In genomic region chr3:39812537-39812936, GRCh38 we compare ENCODE assay signal across 12 cellular contexts. TPM values are rescaled to one million over a fixed set of nuclear protein-coding genes. Genes with fewer than 3 reads are reported as not detected.
DNase-seq lines count a peak whose midpoint lies in the region; ATAC-seq and TF ChIP-seq lines count a peak whose summit lies in the region.
"Had no signal": no experiment of that assay in that cellular context is flagged by ENCODE, and none has a peak within 500 bp of the region (broad histone marks: within the 10 kb centered on the region; RNA-seq: fewer than 3 reads in every experiment).

No MANE protein-coding gene starts in this region.

- H2BK20ac ChIP-seq in H9 (ENCODE audit: low read depth, low read length, poor library complexity, severe bottlenecking), result no peak overlapping the region

- H3K27ac Mint-ChIP-seq in H9, result no peak overlapping the region
- H3K27ac Mint-ChIP-seq: activated CD4-positive, alpha-beta memory T cell treated with anti-CD3 and anti-CD28 coated beads, Interleukin-2, amount 10 ng/mL, durations not matched to agents 7 days and 5 days had no signal

- H2BK120ac ChIP-seq in H9 (ENCODE audit: low read depth, low read length, poor library complexity, severe bottlenecking), result no peak overlapping the region

- no peak overlapping the region for H4K5ac ChIP-seq in H9 (ENCODE audit: insufficient read length, low read depth, low read length)

- H3K36me3 ChIP-seq in right lobe of liver, result no peaks in the 10 kb centered on the region

- no peaks in the 10 kb centered on the region for H3K9me3 ChIP-seq in H9 (ENCODE audit: control insufficient read depth, low read depth, low read length)
- H3K9me3 ChIP-seq in right lobe of liver, result no peaks in the 10 kb centered on the region

- no peak overlapping the region for H3K4me2 ChIP-seq in H9 (ENCODE audit: insufficient read depth, insufficient read length, low read length)

- no CpG with 5 or more reads among the region's 2 CpGs for WGBS in H9 (ENCODE audit: extremely low coverage, insufficient read length, low lambda C conversion rate)
- 80% methylated on average over 2 of the region's 2 CpGs for WGBS in right lobe of liver (ENCODE audit: insufficient coverage, low coverage, low lambda C conversion rate, missing lambda C conversion rate)

- H2BK5ac ChIP-seq in H9 (ENCODE audit: insufficient read length, low read length), result no peak overlapping the region

- H3K18ac ChIP-seq in H9 (ENCODE audit: insufficient read length, low read depth, low read length), result no peak overlapping the region

- H3K27me3 ChIP-seq in H9 (ENCODE audit: insufficient read depth, low read length) (peaks cover 15% of the 10 kb centered on the region), right lobe of liver (no peaks in the 10 kb centered on the region)

- no peak overlapping the region for H3K4me3 Mint-ChIP-seq in H9
- H3K4me3 Mint-ChIP-seq: activated CD4-positive, alpha-beta memory T cell treated with anti-CD3 and anti-CD28 coated beads, Interleukin-2, amount 10 ng/mL, durations not matched to agents 7 days and 5 days had no signal

- peaks cover 23 to 28% of the 10 kb centered on the region in 2 experiments for H3K4me1 Mint-ChIP-seq in H9

- in situ Hi-C loops in astrocyte of the spinal cord (cut with HindIII; ENCODE audit: low sequenced_read_pairs), result no loop called here

- H3K27ac ChIP-seq in H9 (ENCODE audit: insufficient read length, low read depth, low read length) (no peak overlapping the region), right lobe of liver (no peak overlapping the region)

- H3K27me3 Mint-ChIP-seq in H9 (ENCODE audit: low read depth), result peaks cover 47% of the 10 kb centered on the region

- TF ChIP-seq CTCF in H9 (conservative IDR thresholded peaks at IDR 0.05) (peak; percentile 80), astrocyte of the spinal cord (IDR thresholded peaks at IDR 0.05; ENCODE audit: low read depth, low read length) (peak; percentile 25), right lobe of liver (IDR thresholded peaks at IDR 0.05) (peak; percentile 38 to 61 (median 42))

- no peak overlapping the region for H4K8ac ChIP-seq in H9 (replicated peaks; ENCODE audit: insufficient read length, low read depth, low read length)

- H3K23ac ChIP-seq in H9 (ENCODE audit: insufficient read length, low read depth, low read length), result no peak overlapping the region

- H3K23me2 ChIP-seq in H9 (ENCODE audit: insufficient read length, low read depth, low read length, poor library complexity, severe bottlenecking), result peaks cover 25% of the 10 kb centered on the region

- H3K36me3 Mint-ChIP-seq in H9 (ENCODE audit: insufficient read depth in 1 of 3, low read depth in 3 of 3), result no peaks in the 10 kb centered on the region; a peak in 2 of 7 replicates

- no peaks in the 10 kb centered on the region for H4K20me1 ChIP-seq in H9 (ENCODE audit: control insufficient read depth, insufficient read depth, insufficient read length)

- TF ChIP-seq POLR2A in right lobe of liver (IDR thresholded peaks at IDR 0.05), result no peak

- H2AK5ac ChIP-seq in H9 (ENCODE audit: insufficient read length, low read length), result no peak overlapping the region

- no peak overlapping the region for H3K9ac ChIP-seq in H9 (ENCODE audit: extremely low read depth, insufficient read length, low read length)

- no peaks in the 10 kb centered on the region for H3K79me2 ChIP-seq in H9 (ENCODE audit: insufficient read depth, low read length)

- peak; percentile 45 for DNase-seq in COLO829 (ENCODE audit: low spot score)
- no peak for DNase-seq in H9
- DNase-seq in astrocyte of the spinal cord (ENCODE audit: low read depth, low spot score), result no peak
- no peak for DNase-seq in right lobe of liver
- DNase-seq in foreskin melanocyte, result no peak
- DNase-seq: activated CD4-positive, alpha-beta memory T cell treated with anti-CD3 and anti-CD28 coated beads, Interleukin-2, amount 10 ng/mL, durations not matched to agents 7 days and 5 days; cortex of kidney; NCI-H226 had no signal

- H2AFZ ChIP-seq in H9 (ENCODE audit: low read length), result no peak overlapping the region

- H3K4me3 ChIP-seq in astrocyte of the spinal cord (ENCODE audit: low read depth, low read length), result no peak overlapping the region
- no peak overlapping the region for H3K4me3 ChIP-seq in right lobe of liver
- H3K4me3 ChIP-seq: lung had no signal

- H2BK12ac ChIP-seq in H9 (ENCODE audit: insufficient read length, low read depth, low read length), result no peak overlapping the region

- no peak overlapping the region for H3T11ph ChIP-seq in H9 (ENCODE audit: low read length)

- H3K14ac ChIP-seq in H9 (ENCODE audit: insufficient read depth, low read length), result no peak overlapping the region

- H4K91ac ChIP-seq in H9 (ENCODE audit: insufficient read length, low read depth, low read length), result no peak overlapping the region

- H3K56ac ChIP-seq in H9 (ENCODE audit: insufficient read length, low read depth, low read length), result no peak overlapping the region

- H3K4ac ChIP-seq in H9 (ENCODE audit: low read depth, low read length), result no peak overlapping the region

- no peaks in the 10 kb centered on the region for H3K79me1 ChIP-seq in H9 (ENCODE audit: insufficient read depth, low read depth, low read length, poor library complexity, severe bottlenecking)

- H2BK15ac ChIP-seq in H9 (ENCODE audit: low read depth, low read length), result no peak overlapping the region

- no peaks in the 10 kb centered on the region for H3K9me3 Mint-ChIP-seq in H9
- H3K9me3 Mint-ChIP-seq: activated CD4-positive, alpha-beta memory T cell treated with anti-CD3 and anti-CD28 coated beads, Interleukin-2, amount 10 ng/mL, durations not matched to agents 7 days and 5 days had no signal

- intact Hi-C loops in right lobe of liver (cut with DNase I), result no loop called here

- ATAC-seq in right lobe of liver, result no peak
- ATAC-seq in GM21619 (IDR thresholded peaks at IDR 0.05; ENCODE audit: unreplicated experiment), result no peak
- no peak for ATAC-seq in HG03469 (IDR thresholded peaks at IDR 0.05; ENCODE audit: unreplicated experiment)
- no peak for ATAC-seq in HG03039 (IDR thresholded peaks at IDR 0.05; ENCODE audit: unreplicated experiment)

- H3K4me1 ChIP-seq in H9 (ENCODE audit: insufficient read depth, low read length), result peaks cover 5% of the 10 kb centered on the region; the same call in 1 of the 2 replicates
- peaks cover 0 to 20% (median 3%) of the 10 kb centered on the region in 4 donors for H3K4me1 ChIP-seq in right lobe of liver

RNA-seq across cellular contexts. Expression of gene MYRIP, which starts 3.1 kb away (rescaled TPM):
- total RNA-seq in H9 (2021) (1.8 and 2.2 TPM in 2 replicates), right lobe of liver (10 to 100 TPM; 14.3 to 23.2 (median 19.0) TPM)
- total RNA-seq: activated CD4-positive, alpha-beta memory T cell treated with anti-CD3 and anti-CD28 coated beads, Interleukin-2, amount 10 ng/mL, durations not matched to agents 7 days and 5 days had no signal

Comparison
In these comparisons a context has a peak if more than half of its experiments do, and no peak if none do; other contexts are left out.
1. CTCF ChIP-seq: peak in every context shown above with its lines; median percentile 80 in H9; 42 in right lobe of liver; 25 in astrocyte of the spinal cord.